8 cellular contexts compared by ENCODE assay signal in genomic region chr9:109817846-109818472, GRCh38. TPM values are rescaled to one million over a fixed set of nuclear protein-coding genes. Genes with fewer than 3 reads are reported as not detected.
DNase-seq lines count a peak whose midpoint lies in the region; ATAC-seq and TF ChIP-seq lines count a peak whose summit lies in the region.

No MANE protein-coding gene starts in this region.

- TF ChIP-seq CTCF in Loucy (conservative IDR thresholded peaks at IDR 0.05; ENCODE audit: low read length) (peak; percentile 94), PC-3 (conservative IDR thresholded peaks at IDR 0.05; ENCODE audit: low read depth, low read length) (peak; percentile 87), brain microvascular endothelial cell (IDR thresholded peaks at IDR 0.05; ENCODE audit: low read depth, low read length, missing control alignments) (peak; percentile 75)

- H3K36me3 ChIP-seq in Loucy (ENCODE audit: insufficient read depth, low read length), result no peaks in the 10 kb centered on the region
- H3K36me3 ChIP-seq in PC-3 (ENCODE audit: low read depth, low read length), result no peaks in the 10 kb centered on the region
- no peaks in the 10 kb centered on the region for H3K36me3 ChIP-seq in brain microvascular endothelial cell (replicated peaks)

- BruUV-seq in PC-3 (replicated peaks; lab: Mats Ljungman, UMichigan), result no TSS peak

- CTCF ChIA-PET in PC-3 (lab: Charles Lee), result interaction anchor here (0.6 to 0.7 kb wide), 5 partner anchors 44 to 166 kb away, joined by 3 to 4 read pairs (median 3); no protein-coding TSS in a partner anchor

- H3F3A ChIP-seq in Loucy (ENCODE audit: low read depth) (no peaks in the 10 kb centered on the region), PC-3 (ENCODE audit: low read length, unreplicated experiment) (no peaks in the 10 kb centered on the region)

- intact Hi-C loops in PC-3 (cut with micrococcal nuclease), result loop anchor here (1.0 to 2.0 kb wide), 4 partner anchors 25 to 244 kb away; no protein-coding TSS in a partner anchor

- H3K27me3 ChIP-seq in Loucy (ENCODE audit: insufficient read depth, low read length, poor library complexity, severe bottlenecking), result no peaks in the 10 kb centered on the region
- no peaks in the 10 kb centered on the region for H3K27me3 ChIP-seq in PC-3 (ENCODE audit: low read length)
- H3K27me3 ChIP-seq in brain microvascular endothelial cell (replicated peaks), result no peaks in the 10 kb centered on the region

- in situ Hi-C loops in brain microvascular endothelial cell (cut with HindIII; ENCODE audit: low pct_ligation_motif_present, low sequenced_read_pairs), result no loop called here

- H3K4me1 ChIP-seq in Loucy (ENCODE audit: insufficient read depth, low read length, poor library complexity, severe bottlenecking) (no peaks in the 10 kb centered on the region), PC-3 (ENCODE audit: insufficient read depth, low read length) (peaks cover 34% of the 10 kb centered on the region)

- H2AFZ ChIP-seq in Loucy (ENCODE audit: low read length) (no peak overlapping the region), PC-3 (ENCODE audit: low read length) (no peak overlapping the region)

- H3K4me3 ChIP-seq in Loucy (ENCODE audit: low read length, poor library complexity, severe bottlenecking), result no peak overlapping the region
- H3K4me3 ChIP-seq in PC-3 (ENCODE audit: low read length), result no peak overlapping the region
- no peak overlapping the region for H3K4me3 ChIP-seq in brain microvascular endothelial cell (ENCODE audit: low read depth, low read length)

- H4K20me1 ChIP-seq in Loucy (ENCODE audit: insufficient read depth, low read length, poor library complexity, severe bottlenecking) (no peaks in the 10 kb centered on the region), PC-3 (ENCODE audit: low read length) (no peaks in the 10 kb centered on the region)

- no peaks in the 10 kb centered on the region for H3K9me3 ChIP-seq in Loucy (ENCODE audit: insufficient read depth, low read depth, low read length)
- no peaks in the 10 kb centered on the region for H3K9me3 ChIP-seq in PC-3 (ENCODE audit: low read length)

- ATAC-seq in GM21447 (IDR thresholded peaks at IDR 0.05; ENCODE audit: unreplicated experiment) (peak; percentile 71), PC-3 (peak; percentile 62)

- H3K27ac ChIP-seq in PC-3 (ENCODE audit: low read length) (peak overlapping the region; percentile 60), brain microvascular endothelial cell (peak overlapping the region; percentile 95)

- H3K9ac ChIP-seq in Loucy (ENCODE audit: low read depth, low read length, poor library complexity, severe bottlenecking) (no peak overlapping the region), PC-3 (ENCODE audit: low read length) (0 out of 2 replicates have a peak overlapping the region, but pooled peaks have one; percentile 28)

- POLR2A ChIA-PET in PC-3 (lab: Charles Lee; ENCODE audit: unreplicated experiment), result no interaction called here

- H3K9me2 ChIP-seq in Loucy (replicated peaks; ENCODE audit: low read depth, low read length) (no peaks in the 10 kb centered on the region), PC-3 (replicated peaks; ENCODE audit: low read length) (no peaks in the 10 kb centered on the region)

- H3K4me2 ChIP-seq in Loucy (ENCODE audit: low read depth, low read length, poor library complexity, severe bottlenecking) (no peak overlapping the region), PC-3 (ENCODE audit: low read length) (peak overlapping the region; percentile 57)

- H3K79me2 ChIP-seq in Loucy (ENCODE audit: insufficient read depth, low read length) (no peaks in the 10 kb centered on the region), PC-3 (ENCODE audit: low read length) (no peaks in the 10 kb centered on the region)

- DNase-seq in DMS153 (lab: John Stamatoyannopoulos, UW) (peak; percentile 82), PC-3 (peak; percentile 94), brain microvascular endothelial cell (peak; percentile 97), iPS-NIHi7 (ENCODE audit: extremely low spot score) (peak; percentile 82)
- DNase-seq in stimulated activated CD4-positive, alpha-beta T cell treated with anti-CD3 and anti-CD28 coated beads, Interleukin-1b, Interleukin-23, amount 100 ng/mL, for 48 hours, result peak; percentile 32
- DNase-seq in central memory CD4-positive, alpha-beta T cell, result no peak

RNA-seq across cellular contexts. Expression of gene PALM2AKAP2, which starts 38.0 kb away (rescaled TPM):
- 0.22 and 1.2 TPM in 2 replicates for total RNA-seq in PC-3 (2014; rRNA removed)
